19 cellular contexts compared by ENCODE assay signal in genomic region chr7:119944601-119944972, GRCh38.
"Had no signal": no experiment of that assay in that cellular context is flagged by ENCODE, and none has a peak within 500 bp of the region (broad histone marks: within the 10 kb centered on the region; RNA-seq: fewer than 3 reads in every experiment).

No MANE protein-coding gene starts in this region.

- DNase-seq: dermis blood vessel endothelial cell; dorsolateral prefrontal cortex; effector CD4-positive, alpha-beta T cell; effector memory CD4-positive, alpha-beta T cell; foreskin keratinocyte; heart left ventricle; hypothalamus; immature natural killer cell; left cardiac atrium; left lung; left ventricle myocardium superior; lower lobe of right lung; mesenchymal stem cell; midbrain; naive thymus-derived CD4-positive, alpha-beta T cell had no signal

- H3K36me3 ChIP-seq: esophagus muscularis mucosa, gastroesophageal sphincter, heart left ventricle, left lung, lower lobe of right lung had no signal

- H3K27me3 Mint-ChIP-seq: naive thymus-derived CD4-positive, alpha-beta T cell had no signal

- H3K27ac ChIP-seq: coronary artery, dorsolateral prefrontal cortex, esophagus muscularis mucosa, foreskin keratinocyte, gastroesophageal sphincter, heart left ventricle, hepatocyte, left lung, lower lobe of right lung had no signal

- H3K27me3 ChIP-seq: dorsolateral prefrontal cortex, esophagus muscularis mucosa, foreskin keratinocyte, gastroesophageal sphincter, heart left ventricle, hepatocyte, left lung had no signal

- H3K9me3 ChIP-seq: esophagus muscularis mucosa, gastroesophageal sphincter, heart left ventricle, left lung, lower lobe of right lung had no signal

- H3K4me1 ChIP-seq: esophagus muscularis mucosa, foreskin keratinocyte, gastroesophageal sphincter, heart left ventricle, left lung, lower lobe of right lung had no signal

- H3K4me3 Mint-ChIP-seq: immature natural killer cell; naive thymus-derived CD4-positive, alpha-beta T cell had no signal

- H3K4me3 ChIP-seq: coronary artery, dorsolateral prefrontal cortex, esophagus muscularis mucosa, gastroesophageal sphincter, heart left ventricle, hepatocyte, left lung, lower lobe of right lung had no signal

- H3K4me1 Mint-ChIP-seq: immature natural killer cell; naive thymus-derived CD4-positive, alpha-beta T cell had no signal

- H3K36me3 Mint-ChIP-seq: immature natural killer cell; naive thymus-derived CD4-positive, alpha-beta T cell had no signal

- H3K27ac Mint-ChIP-seq: immature natural killer cell; naive thymus-derived CD4-positive, alpha-beta T cell had no signal
